In genomic region chr14:35044939-35045797, GRCh38 we compare ENCODE assay signal across 8 cellular contexts. TPM values are rescaled to one million over a fixed set of nuclear protein-coding genes. Genes with fewer than 3 reads are reported as not detected.
DNase-seq lines count a peak whose midpoint lies in the region; ATAC-seq and TF ChIP-seq lines count a peak whose summit lies in the region.

No MANE protein-coding gene starts in this region.

- peak; percentile 0 for ATAC-seq in GM21723 (IDR thresholded peaks at IDR 0.05; ENCODE audit: unreplicated experiment)

- H3K4me3 ChIP-seq in esophagus squamous epithelium: peak overlapping the region; percentile 86 to 94 (median 88)
- no peak overlapping the region for H3K4me3 ChIP-seq in lower leg skin (ENCODE audit: low read depth, poor library complexity, severe bottlenecking)

- H3K36me3 Mint-ChIP-seq in osteocyte (ENCODE audit: unreplicated experiment): no peaks in the 10 kb centered on the region

- no peaks in the 10 kb centered on the region for H3K9me3 ChIP-seq in esophagus squamous epithelium

- H3K27me3 Mint-ChIP-seq in osteocyte (ENCODE audit: unreplicated experiment): no peaks in the 10 kb centered on the region

- peak overlapping the region; percentile 98 for H3K27ac Mint-ChIP-seq in osteocyte (ENCODE audit: unreplicated experiment)

- H3K36me3 ChIP-seq in esophagus squamous epithelium: peaks cover 0 to 17% (median 0%) of the 10 kb centered on the region in 3 donors

- H3K27me3 ChIP-seq in esophagus squamous epithelium: no peaks in the 10 kb centered on the region

- intact Hi-C loops in esophagus squamous epithelium (cut with DNase I): loop anchor here (5.0 kb wide), 1 partner anchor 63 kb away; the partner anchor contains the start of gene SRP54
- intact Hi-C loops in lower leg skin (cut with DNase I; ENCODE audit: low total_unique reads): no loop called here

- TF ChIP-seq CTCF in esophagus squamous epithelium (IDR thresholded peaks at IDR 0.05): no peak
- TF ChIP-seq CTCF in osteocyte (IDR thresholded peaks at IDR 0.05): no peak
- TF ChIP-seq CTCF in lower leg skin (IDR thresholded peaks at IDR 0.05): no peak

- peak overlapping the region; percentile 95 for H3K4me3 Mint-ChIP-seq in osteocyte (ENCODE audit: unreplicated experiment)

- in situ Hi-C loops in SK-MEL-5 (cut with HindIII; ENCODE audit: low pct_unique_long_range_greater_than_20kb, low sequenced_read_pairs): no loop called here

- TF ChIP-seq POLR2A in esophagus squamous epithelium (IDR thresholded peaks at IDR 0.05) (no peak), lower leg skin (IDR thresholded peaks at IDR 0.05) (no peak)

- peaks cover 28% of the 10 kb centered on the region for H3K4me1 Mint-ChIP-seq in osteocyte (ENCODE audit: unreplicated experiment)

- 14 to 18% methylated on average over 8 of the region's 8 CpGs for WGBS in esophagus squamous epithelium, 2 donors
- 15 to 17% methylated on average over 8 of the region's 8 CpGs for WGBS in lower leg skin, 2 donors

- H3K9me3 Mint-ChIP-seq in osteocyte (ENCODE audit: unreplicated experiment): no peaks in the 10 kb centered on the region

- peak overlapping the region; percentile 98 to 100 (median 99) for H3K27ac ChIP-seq in esophagus squamous epithelium

- peaks cover 6 to 43% (median 9%) of the 10 kb centered on the region in 3 donors for H3K4me1 ChIP-seq in esophagus squamous epithelium

- DNase-seq in SK-MEL-5 (ENCODE audit: low read depth, low spot score) (peak; percentile 55), esophagus squamous epithelium (lab: John Stamatoyannopoulos, UW) (no peak), osteocyte (ENCODE audit: extremely low spot score, unreplicated experiment) (no peak), NCI-H82 treated with DMSO at 0.1 percent for 48 hours (lab: John Stamatoyannopoulos, UW; ENCODE audit: unreplicated experiment) (no peak), NCI-H187 treated with DMSO at 0.1 percent for 48 hours (lab: John Stamatoyannopoulos, UW) (no peak), lower leg skin (ENCODE audit: low spot score in 2 of 2) (no peak), NCI-H1105 treated with DMSO at 0.1 percent for 48 hours (lab: John Stamatoyannopoulos, UW) (no peak)

RNA-seq across cellular contexts. Expression of gene FAM177A1, which starts 0.9 kb away (rescaled TPM):
- 34.8 and 41.9 TPM in 2 replicates for total RNA-seq in SK-MEL-5 (2014; rRNA removed; shearing (Covaris generic))
- polyA plus RNA-seq in SK-MEL-5 (2015; cell fraction: cytosol; rRNA removed): 26.0 and 47.9 TPM in 2 replicates
- polyA plus RNA-seq in SK-MEL-5 (2015; cell fraction: nucleus; rRNA removed): 10.3 and 29.5 TPM in 2 replicates
- total RNA-seq in esophagus squamous epithelium: 10 to 100 TPM; 25.9 to 35.9 (median 28.3) TPM
- 68.3 and 76.5 TPM in 2 replicates for total RNA-seq in osteocyte
- total RNA-seq in lower leg skin: 10 to 100 TPM; 38.8 to 51.5 (median 47.7) TPM
